Comparison of ENCODE assay signal across 8 cellular contexts in the genomic region with DNA sequence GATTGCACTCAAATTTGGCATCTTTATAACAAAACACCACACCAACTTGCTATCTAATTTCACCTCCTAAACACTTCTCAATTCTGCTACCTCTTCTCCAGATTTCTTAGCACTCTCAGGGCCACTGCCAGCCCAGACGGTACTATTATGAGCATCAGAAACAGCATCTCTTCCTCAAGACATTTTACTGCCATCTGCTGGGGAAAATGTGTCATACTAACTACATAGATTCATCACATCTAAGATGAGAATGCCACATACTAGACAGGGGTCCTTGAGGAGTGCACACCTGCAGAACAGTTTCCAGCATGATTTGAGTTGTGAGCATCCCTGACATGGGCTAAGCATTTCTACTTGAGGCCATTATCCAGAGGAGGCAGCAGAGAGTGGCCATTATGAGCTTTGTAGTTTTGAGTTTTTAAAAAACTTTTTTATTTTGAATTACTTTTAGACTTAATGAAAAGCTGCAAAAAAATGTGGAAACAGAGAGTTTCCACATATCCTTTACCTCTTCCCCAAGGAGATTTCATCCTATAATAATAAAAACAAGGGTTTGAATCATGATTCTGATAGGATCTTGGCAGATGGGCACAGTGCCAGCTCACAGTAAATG. TPM values are rescaled to one million over a fixed set of nuclear protein-coding genes. Genes with fewer than 3 reads are reported as not detected.
DNase-seq lines count a peak whose midpoint lies in the region; ATAC-seq, FAIRE-seq and TF ChIP-seq lines count a peak whose summit lies in the region.

No MANE protein-coding gene starts in this region.

- H3K4me2 ChIP-seq in IMR-90 (ENCODE audit: low read depth, low read length) (no peak overlapping the region), OCI-LY1 (ENCODE audit: low read length) (no peak overlapping the region), keratinocyte (ENCODE audit: control insufficient read depth, extremely low read depth, insufficient read depth, low read depth, low read length) (no peak overlapping the region)

- H2AK5ac ChIP-seq in IMR-90 (ENCODE audit: low read depth, low read length): no peak overlapping the region

- CTCF ChIA-PET in IMR-90 (lab: Yijun Ruan, JAX): interaction anchor here (0.6 to 0.8 kb wide), 5 partner anchors 11 to 747 kb away, joined by 3 to 5 read pairs (median 3); no protein-coding TSS in a partner anchor

- no peaks in the 10 kb centered on the region for H4K20me1 ChIP-seq in IMR-90 (ENCODE audit: insufficient read depth, low read length)
- H4K20me1 ChIP-seq in OCI-LY1 (ENCODE audit: insufficient read depth, low read length): no peaks in the 10 kb centered on the region
- no peaks in the 10 kb centered on the region for H4K20me1 ChIP-seq in keratinocyte (ENCODE audit: control insufficient read depth, extremely low read depth, insufficient read depth, low read length)

- no peak overlapping the region for H2BK120ac ChIP-seq in IMR-90 (ENCODE audit: low read depth, low read length)

- no TSS peak for BruUV-seq in IMR-90 (replicated peaks; lab: Mats Ljungman, UMichigan)

- H3K4me3 ChIP-seq in IMR-90 (ENCODE audit: insufficient read depth, low read depth, low read length) (no peak overlapping the region), OCI-LY1 (ENCODE audit: low read depth, low read length, poor library complexity, severe bottlenecking) (no peak overlapping the region), keratinocyte (ENCODE audit: control insufficient read depth in 2 of 3, extremely low read depth in 1 of 3, insufficient read depth in 2 of 3, low read depth in 1 of 3, low read length in 3 of 3) (no peak overlapping the region)

- no peak overlapping the region for H2BK5ac ChIP-seq in IMR-90 (ENCODE audit: low read depth, low read length, poor library complexity, severe bottlenecking)

- H3K9me3 ChIP-seq in IMR-90 (ENCODE audit: control insufficient read depth, insufficient read depth, low read length) (no peaks in the 10 kb centered on the region), OCI-LY1 (ENCODE audit: low read length) (no peaks in the 10 kb centered on the region), keratinocyte (ENCODE audit: control insufficient read depth, low read depth, low read length) (no peaks in the 10 kb centered on the region)

- no peak overlapping the region for H4K5ac ChIP-seq in IMR-90 (ENCODE audit: low read depth, low read length)

- no peaks in the 10 kb centered on the region for H3K36me3 Mint-ChIP-seq in stimulated activated memory B cell treated with anti-CD40 and anti-IgM and Interleukin-4, amounts not matched to agents 10 μg/mL and 1 μg/mL and 100 μg/mL, for 72 hours

- H2AK9ac ChIP-seq in IMR-90 (replicated peaks; ENCODE audit: low read depth, low read length, poor library complexity): no peak overlapping the region

- POLR2A ChIA-PET in IMR-90 (lab: Charles Lee; ENCODE audit: unreplicated experiment): no interaction called here

- no peak overlapping the region for H4K91ac ChIP-seq in IMR-90 (ENCODE audit: insufficient read depth, low read depth, low read length)

- no peak overlapping the region for H3K9ac ChIP-seq in IMR-90 (ENCODE audit: low read depth, low read length)
- H3K9ac ChIP-seq in OCI-LY1 (ENCODE audit: low read length): no peak overlapping the region
- H3K9ac ChIP-seq in keratinocyte (ENCODE audit: control insufficient read depth, extremely low read depth, insufficient read depth, low read length): no peak overlapping the region

- in situ Hi-C loops in IMR-90 (cut with MboI; ENCODE audit: low sequenced_read_pairs): no loop called here

- no peak overlapping the region for H3K14ac ChIP-seq in IMR-90 (replicated peaks; ENCODE audit: low read depth, low read length)

- H3K4me1 Mint-ChIP-seq in stimulated activated memory B cell treated with anti-CD40 and anti-IgM and Interleukin-4, amounts not matched to agents 10 μg/mL and 1 μg/mL and 100 μg/mL, for 72 hours: peaks cover 9% of the 10 kb centered on the region

- peak; percentile 59 for TF ChIP-seq CTCF in IMR-90 (conservative IDR thresholded peaks at IDR 0.05; ENCODE audit: low read depth, low read length)
- TF ChIP-seq CTCF in OCI-LY1 (IDR thresholded peaks at IDR 0.05; ENCODE audit: low read length): peak; percentile 71; the same call in 1 of the 2 replicates
- peak; percentile 46 to 59 (median 53) for TF ChIP-seq CTCF in keratinocyte (optimal IDR thresholded peaks at IDR 0.05 in 1 of 3, IDR thresholded peaks at IDR 0.05 in 1 of 3, conservative IDR thresholded peaks at IDR 0.05 in 1 of 3; ENCODE audit: extremely low read depth in 1 of 3, insufficient read depth in 2 of 3, low read length in 3 of 3)

- no peak overlapping the region for H3K4me3 Mint-ChIP-seq in stimulated activated memory B cell treated with anti-CD40 and anti-IgM and Interleukin-4, amounts not matched to agents 10 μg/mL and 1 μg/mL and 100 μg/mL, for 72 hours

- H3K79me1 ChIP-seq in IMR-90 (ENCODE audit: low read depth in 1 of 2, low read length in 2 of 2): no peaks in the 10 kb centered on the region

- no peak overlapping the region for H3K23ac ChIP-seq in IMR-90 (ENCODE audit: low read depth, low read length)

- intact Hi-C loops in IMR-90 (cut with micrococcal nuclease): loop anchor here (2.0 to 10.0 kb wide), 3 partner anchors 269 to 547 kb away; no protein-coding TSS in a partner anchor

- no peak overlapping the region for H4K8ac ChIP-seq in IMR-90 (ENCODE audit: low read depth in 2 of 2, low read length in 2 of 2)

- no peak overlapping the region for H3K18ac ChIP-seq in IMR-90 (ENCODE audit: low read depth, low read length)

- H3K27ac ChIP-seq in IMR-90 (ENCODE audit: insufficient read depth, low read length) (no peak overlapping the region), OCI-LY1 (ENCODE audit: low read depth, low read length, poor library complexity, severe bottlenecking) (no peak overlapping the region), keratinocyte (ENCODE audit: control insufficient read depth, insufficient read depth, low read length) (no peak overlapping the region)

- no peak overlapping the region for H3K4ac ChIP-seq in IMR-90 (ENCODE audit: low read depth, low read length)

- dilution Hi-C loops in IMR-90 (cut with HindIII; ENCODE audit: low sequenced_read_pairs, unreplicated experiment): no loop called here
- dilution Hi-C loops in keratinocyte (cut with MboI; ENCODE audit: extremely low pct_ligation_motif_present, low sequenced_read_pairs): no loop called here

- peaks cover 2% of the 10 kb centered on the region; the same call in 1 of the 2 replicates for H3K27me3 ChIP-seq in IMR-90 (ENCODE audit: control insufficient read depth, insufficient read depth, low read length)
- H3K27me3 ChIP-seq in OCI-LY1 (ENCODE audit: insufficient read depth, low read length): no peaks in the 10 kb centered on the region
- H3K27me3 ChIP-seq in keratinocyte (ENCODE audit: control insufficient read depth, extremely low read depth, insufficient read depth, low read length): no peaks in the 10 kb centered on the region

- H3K79me2 ChIP-seq in OCI-LY1 (ENCODE audit: insufficient read depth, low read length) (no peaks in the 10 kb centered on the region), keratinocyte (ENCODE audit: control insufficient read depth, insufficient read depth, low read length) (no peaks in the 10 kb centered on the region)

- no peaks in the 10 kb centered on the region for H3K9me3 Mint-ChIP-seq in stimulated activated memory B cell treated with anti-CD40 and anti-IgM and Interleukin-4, amounts not matched to agents 10 μg/mL and 1 μg/mL and 100 μg/mL, for 72 hours

- H3K56ac ChIP-seq in IMR-90 (ENCODE audit: extremely low read depth, insufficient read depth, low read length): no peak overlapping the region

- whole genome bisulfite sequencing in IMR-90 (ENCODE audit: extremely low coverage in 2 of 2, insufficient read length in 1 of 2), 2 experiments: 0% methylated on average over 1 of the region's 1 CpG; no CpG with 5 or more reads in 1 of the 2 experiments

- no peak overlapping the region for H3K27ac Mint-ChIP-seq in stimulated activated memory B cell treated with anti-CD40 and anti-IgM and Interleukin-4, amounts not matched to agents 10 μg/mL and 1 μg/mL and 100 μg/mL, for 72 hours

- H3K4me1 ChIP-seq in IMR-90 (ENCODE audit: control insufficient read depth, insufficient read depth, low read length): no peaks in the 10 kb centered on the region
- H3K4me1 ChIP-seq in OCI-LY1 (ENCODE audit: insufficient read depth, low read length, severe bottlenecking): peaks cover 34% of the 10 kb centered on the region
- no peaks in the 10 kb centered on the region for H3K4me1 ChIP-seq in keratinocyte (ENCODE audit: control insufficient read depth, extremely low read depth, insufficient read depth, low read length)

- H3K9me1 ChIP-seq in IMR-90 (ENCODE audit: insufficient read depth, low read length) (no peaks in the 10 kb centered on the region), keratinocyte (ENCODE audit: control insufficient read depth, extremely low read depth, insufficient read depth, low read length) (no peaks in the 10 kb centered on the region)

- H2AFZ ChIP-seq in IMR-90 (replicated peaks; ENCODE audit: low read length, poor library complexity): no peak overlapping the region
- H2AFZ ChIP-seq in OCI-LY1 (ENCODE audit: low read length): no peak overlapping the region
- no peak overlapping the region for H2AFZ ChIP-seq in keratinocyte (ENCODE audit: control insufficient read depth, low read length)

- no peak overlapping the region for H2BK20ac ChIP-seq in IMR-90 (ENCODE audit: low read depth, low read length)

- FAIRE-seq in keratinocyte (lab: Jason Lieb, UNC): peak; percentile 91

- ATAC-seq in GM21737 (IDR thresholded peaks at IDR 0.05; ENCODE audit: unreplicated experiment) (peak; percentile 70), IMR-90 (ENCODE audit: low read depth) (peak; percentile 90)
- peak; percentile 84 for ATAC-seq in stimulated activated memory B cell treated with anti-CD40 and anti-IgM and Interleukin-4, amounts not matched to agents 10 μg/mL and 1 μg/mL and 100 μg/mL, for 72 hours

- no peaks in the 10 kb centered on the region for H3F3A ChIP-seq in OCI-LY1 (ENCODE audit: insufficient read depth, low read length)

- DNase-seq in activated T-cell treated with anti-CD3 and anti-CD28 coated beads, Interleukin-2, amount 50 U/mL, for 48 hours: peak; percentile 19 to 22
- DNase-seq in activated T-cell treated with anti-CD3 and anti-CD28 coated beads, Interleukin-2, amount 50 U/mL, for 1 hour: no peak
- DNase-seq in IMR-90 (peak; percentile 69), brain pericyte (ENCODE audit: low read depth, low spot score) (peak; percentile 25), keratinocyte (ENCODE audit: low read depth, low spot score) (peak; percentile 49)

- no peak for TF ChIP-seq POLR2A in IMR-90 (IDR thresholded peaks at IDR 0.05; ENCODE audit: low read depth, low read length)

- H3K9me2 ChIP-seq in OCI-LY1 (ENCODE audit: low read depth, low read length): no peaks in the 10 kb centered on the region

- H3K36me3 ChIP-seq in IMR-90 (ENCODE audit: control insufficient read depth, insufficient read depth, low read length): no peaks in the 10 kb centered on the region
- no peaks in the 10 kb centered on the region for H3K36me3 ChIP-seq in OCI-LY1 (ENCODE audit: insufficient read depth, low read length)
- H3K36me3 ChIP-seq in keratinocyte (ENCODE audit: control insufficient read depth in 2 of 2, extremely low read depth in 1 of 2, insufficient read depth in 2 of 2, low read length in 2 of 2): no peaks in the 10 kb centered on the region

- H2BK15ac ChIP-seq in IMR-90 (ENCODE audit: low read depth, low read length): no peak overlapping the region

- no peaks in the 10 kb centered on the region for H3K27me3 Mint-ChIP-seq in stimulated activated memory B cell treated with anti-CD40 and anti-IgM and Interleukin-4, amounts not matched to agents 10 μg/mL and 1 μg/mL and 100 μg/mL, for 72 hours

- peak; percentile 61 for TF ChIP-seq RAD21 in IMR-90 (IDR thresholded peaks at IDR 0.05; ENCODE audit: low read length)

RNA-seq across cellular contexts. Expression of a gene that starts 15.1 kb away (rescaled TPM):
- under 0.01 TPM in 2 replicates for total RNA-seq in IMR-90 (2012; rRNA removed)
- 0.07 and 0.17 TPM in 2 replicates for polyA plus RNA-seq in IMR-90 (2012; rRNA removed)
- polyA plus RNA-seq in IMR-90 (2012; cell fraction: cytosol; rRNA removed): 0.01 TPM in 1 of 2 replicates, not detected in the other
- 0.10 TPM in 1 of 2 replicates, not detected in the other for polyA plus RNA-seq in IMR-90 (2012; cell fraction: nucleus; rRNA removed; ENCODE audit: low replicate concordance)
- 3.2 to 7.6 TPM (median 6.7 TPM) in 3 replicates for polyA plus RNA-seq in keratinocyte
- polyA plus RNA-seq in keratinocyte (2011; ENCODE audit: low read depth): 12.7 TPM
- 3.6 and 15.7 TPM in 2 replicates for polyA plus RNA-seq in keratinocyte (2011; cell fraction: cytosol; rRNA removed)
- polyA plus RNA-seq in keratinocyte (2011; cell fraction: nucleus; rRNA removed): 10.4 and 12.3 TPM in 2 replicates
- polyA plus RNA-seq in keratinocyte (2012; ENCODE audit: low replicate concordance): 5.8 and 12.6 TPM in 2 replicates
- polyA minus RNA-seq in keratinocyte: 11.5 to 18.7 TPM (median 13.6 TPM) in 3 replicates
- polyA minus RNA-seq in keratinocyte (2011; cell fraction: cytosol; rRNA and poly(A)+ RNA removed): 15.5 TPM
- polyA minus RNA-seq in keratinocyte (2011; cell fraction: nucleus; rRNA and poly(A)+ RNA removed): 22.8 and 42.5 TPM in 2 replicates
